In the genomic region with DNA sequence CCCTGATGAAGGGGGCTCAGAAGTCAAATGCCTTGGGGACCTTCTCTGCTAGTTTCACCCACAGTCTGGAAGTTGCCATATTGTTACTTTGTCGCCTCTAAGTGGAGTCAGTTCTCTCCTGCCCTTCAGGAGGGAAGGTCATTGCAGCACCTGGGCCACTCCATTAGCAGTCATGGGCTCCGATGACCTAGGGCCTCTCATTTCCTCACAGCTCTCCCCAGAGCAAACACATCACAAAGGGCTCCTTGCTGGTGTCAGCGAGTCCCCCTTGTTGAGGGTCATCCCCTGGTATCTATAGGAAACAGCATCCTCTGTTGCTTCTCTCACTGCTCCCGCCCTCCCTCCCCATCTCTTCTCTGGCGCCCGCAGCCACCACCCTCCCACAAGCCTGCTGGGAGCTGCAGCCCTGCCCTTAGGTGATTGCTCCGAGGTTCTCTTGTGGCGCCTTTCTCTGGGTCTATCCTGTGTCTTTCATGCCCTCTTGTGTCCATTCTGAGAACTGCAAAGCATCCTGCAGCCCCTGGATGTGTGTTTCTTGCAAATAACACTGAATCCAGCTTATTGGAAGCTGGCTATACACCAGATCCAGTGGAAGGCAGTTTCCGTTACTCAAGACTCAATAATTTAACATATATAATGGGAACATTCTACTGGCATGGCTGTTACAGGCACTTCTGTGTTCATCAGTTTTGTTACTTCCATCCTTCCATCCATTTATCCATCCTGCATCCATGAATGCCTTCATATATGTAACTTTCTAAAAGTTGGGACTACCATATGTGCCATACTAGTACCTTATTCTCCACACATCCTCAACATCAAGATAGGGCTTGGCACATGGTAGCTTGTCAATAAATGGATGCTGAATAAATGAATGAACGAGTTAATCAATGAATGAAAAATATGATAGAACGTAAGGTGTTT, we compare ENCODE assay signal across 9 cellular contexts. TPM values are rescaled to one million over a fixed set of nuclear protein-coding genes. Genes with fewer than 3 reads are reported as not detected.
DNase-seq lines count a peak whose midpoint lies in the region; ATAC-seq and TF ChIP-seq lines count a peak whose summit lies in the region.
"Had no signal": no experiment of that assay in that cellular context is flagged by ENCODE, and none has a peak within 500 bp of the region (broad histone marks: within the 10 kb centered on the region; RNA-seq: fewer than 3 reads in every experiment).

No MANE protein-coding gene starts in this region.

- no peaks in the 10 kb centered on the region for H3K4me1 Mint-ChIP-seq in activated CD4-positive, alpha-beta memory T cell treated with anti-CD3 and anti-CD28 coated beads, Interleukin-2, amount 10 ng/mL, durations not matched to agents 7 days and 5 days
- peaks cover 0 to 5% (median 0%) of the 10 kb centered on the region in 3 donors for H3K4me1 Mint-ChIP-seq in naive B cell

- no peak overlapping the region for H3K4me3 ChIP-seq in DOHH2 (ENCODE audit: low read length)

- POLR2A ChIA-PET in activated CD4-positive, alpha-beta memory T cell treated with anti-CD3 and anti-CD28 coated beads, Interleukin-2, amount 10 ng/mL, durations not matched to agents 7 days and 5 days (lab: Charles Lee): no interaction called here

- no peaks in the 10 kb centered on the region for H4K20me1 ChIP-seq in DOHH2 (ENCODE audit: control insufficient read depth, insufficient read depth, low read depth, low read length)

- no peaks in the 10 kb centered on the region for H3K9me2 ChIP-seq in DOHH2 (replicated peaks; ENCODE audit: control insufficient read depth, low read length)

- H3K36me3 ChIP-seq in DOHH2 (ENCODE audit: control insufficient read depth, low read length): no peaks in the 10 kb centered on the region

- CTCF ChIA-PET in activated CD4-positive, alpha-beta memory T cell treated with anti-CD3 and anti-CD28 coated beads, Interleukin-2, amount 10 ng/mL, durations not matched to agents 7 days and 5 days (lab: Charles Lee): interaction anchor here (0.6 to 4.1 kb wide), 6 partner anchors 10 to 484 kb away, joined by 3 to 56 read pairs (median 13); no protein-coding TSS in a partner anchor

- no peaks in the 10 kb centered on the region for H3K9me3 Mint-ChIP-seq in activated CD4-positive, alpha-beta memory T cell treated with anti-CD3 and anti-CD28 coated beads, Interleukin-2, amount 10 ng/mL, durations not matched to agents 7 days and 5 days
- H3K9me3 Mint-ChIP-seq in naive B cell: peaks cover 0 to under 1% (median 0%) of the 10 kb centered on the region in 7 donors

- no peaks in the 10 kb centered on the region for H3K79me2 ChIP-seq in DOHH2 (ENCODE audit: control insufficient read depth, low read length)

- no peak overlapping the region for H3K27ac Mint-ChIP-seq in activated CD4-positive, alpha-beta memory T cell treated with anti-CD3 and anti-CD28 coated beads, Interleukin-2, amount 10 ng/mL, durations not matched to agents 7 days and 5 days
- no peak overlapping the region for H3K27ac Mint-ChIP-seq in naive B cell

- DNase-seq in NCI-H748 treated with DMSO at 0.1 percent for 48 hours (lab: John Stamatoyannopoulos, UW) (peak; percentile 43), naive B cell (peak; percentile 6), substantia nigra (lab: John Stamatoyannopoulos, UW) (peak in 38 of 49 donors; percentile 0 to 66 (median 19))
- peak; percentile 46 for DNase-seq in activated CD4-positive, alpha-beta memory T cell treated with anti-CD3 and anti-CD28 coated beads, Interleukin-2, amount 10 ng/mL, durations not matched to agents 7 days and 5 days

- H3K27me3 Mint-ChIP-seq in activated CD4-positive, alpha-beta memory T cell treated with anti-CD3 and anti-CD28 coated beads, Interleukin-2, amount 10 ng/mL, durations not matched to agents 7 days and 5 days: peaks cover 5% of the 10 kb centered on the region
- peaks cover 17 to 32% (median 22%) of the 10 kb centered on the region in 3 donors for H3K27me3 Mint-ChIP-seq in naive B cell

- no peaks in the 10 kb centered on the region for H3K4me1 ChIP-seq in DOHH2 (ENCODE audit: control insufficient read depth, low read length)

- H3K36me3 Mint-ChIP-seq in activated CD4-positive, alpha-beta memory T cell treated with anti-CD3 and anti-CD28 coated beads, Interleukin-2, amount 10 ng/mL, durations not matched to agents 7 days and 5 days (ENCODE audit: low read depth): no peaks in the 10 kb centered on the region
- H3K36me3 Mint-ChIP-seq in naive B cell: no peaks in the 10 kb centered on the region

- no peaks in the 10 kb centered on the region for H3F3A ChIP-seq in DOHH2 (ENCODE audit: control insufficient read depth, insufficient read depth)

- H3K27ac ChIP-seq in DOHH2 (ENCODE audit: low read depth, low read length): no peak overlapping the region
- H3K27ac ChIP-seq in substantia nigra (ENCODE audit: low read depth, low read length, poor library complexity, severe bottlenecking): no peak overlapping the region

- H3K4me2 ChIP-seq in DOHH2 (ENCODE audit: low read length): no peak overlapping the region

- H3K27me3 ChIP-seq in DOHH2 (ENCODE audit: control insufficient read depth, low read length): no peaks in the 10 kb centered on the region

- H3K9me3 ChIP-seq in DOHH2 (ENCODE audit: control insufficient read depth, insufficient read depth, low read length): no peaks in the 10 kb centered on the region

- peak; percentile 69 for TF ChIP-seq CTCF in DOHH2 (IDR thresholded peaks at IDR 0.05; ENCODE audit: low read depth, low read length, poor library complexity, severe bottlenecking)

- ATAC-seq in HG03571 (IDR thresholded peaks at IDR 0.05; ENCODE audit: unreplicated experiment): peak; percentile 67
- ATAC-seq in esophagus mucosa: peak; percentile 73
- ATAC-seq in naive B cell (ENCODE audit: low read depth in 2 of 2): peak in 1 of 2 donors; percentile 39
- ATAC-seq in HG03139 (IDR thresholded peaks at IDR 0.05; ENCODE audit: unreplicated experiment): no peak

- H3K4me3 Mint-ChIP-seq in activated CD4-positive, alpha-beta memory T cell treated with anti-CD3 and anti-CD28 coated beads, Interleukin-2, amount 10 ng/mL, durations not matched to agents 7 days and 5 days: no peak overlapping the region
- no peak overlapping the region for H3K4me3 Mint-ChIP-seq in naive B cell

RNA-seq across cellular contexts. Expression of gene PDILT, which starts 21.2 kb away (rescaled TPM):
- total RNA-seq in activated CD4-positive, alpha-beta memory T cell treated with anti-CD3 and anti-CD28 coated beads, Interleukin-2, amount 10 ng/mL, durations not matched to agents 7 days and 5 days: not detected
- not detected for total RNA-seq in esophagus mucosa
- not detected for polyA plus RNA-seq in naive B cell (ENCODE audit: low read depth in 6 of 6)
- total RNA-seq: activated CD8-positive, alpha-beta memory T cell treated with anti-CD3 and anti-CD28 coated beads for 36 hours had no signal

RNA-seq across cellular contexts. Expression of gene ACSM5, which starts 26.0 kb away (rescaled TPM):
- total RNA-seq in activated CD4-positive, alpha-beta memory T cell treated with anti-CD3 and anti-CD28 coated beads, Interleukin-2, amount 10 ng/mL, durations not matched to agents 7 days and 5 days: not detected
- total RNA-seq in esophagus mucosa: 0.12 TPM
- polyA plus RNA-seq in naive B cell (ENCODE audit: low read depth in 6 of 6): not detected
- total RNA-seq: activated CD8-positive, alpha-beta memory T cell treated with anti-CD3 and anti-CD28 coated beads for 36 hours had no signal

RNA-seq across cellular contexts. Expression of gene UMOD, which starts 30.9 kb away (rescaled TPM):
- not detected for total RNA-seq in activated CD4-positive, alpha-beta memory T cell treated with anti-CD3 and anti-CD28 coated beads, Interleukin-2, amount 10 ng/mL, durations not matched to agents 7 days and 5 days
- total RNA-seq in esophagus mucosa: not detected
- not detected for polyA plus RNA-seq in naive B cell (ENCODE audit: low read depth in 6 of 6)
- total RNA-seq: activated CD8-positive, alpha-beta memory T cell treated with anti-CD3 and anti-CD28 coated beads for 36 hours had no signal

RNA-seq across cellular contexts. Expression of gene GP2, which starts 56.1 kb away (rescaled TPM):
- not detected for total RNA-seq in activated CD4-positive, alpha-beta memory T cell treated with anti-CD3 and anti-CD28 coated beads, Interleukin-2, amount 10 ng/mL, durations not matched to agents 7 days and 5 days
- total RNA-seq in esophagus mucosa: not detected
- polyA plus RNA-seq in naive B cell (ENCODE audit: low read depth in 6 of 6): not detected
- total RNA-seq: activated CD8-positive, alpha-beta memory T cell treated with anti-CD3 and anti-CD28 coated beads for 36 hours had no signal
